13 cellular contexts compared by ENCODE assay signal in the genomic region with DNA sequence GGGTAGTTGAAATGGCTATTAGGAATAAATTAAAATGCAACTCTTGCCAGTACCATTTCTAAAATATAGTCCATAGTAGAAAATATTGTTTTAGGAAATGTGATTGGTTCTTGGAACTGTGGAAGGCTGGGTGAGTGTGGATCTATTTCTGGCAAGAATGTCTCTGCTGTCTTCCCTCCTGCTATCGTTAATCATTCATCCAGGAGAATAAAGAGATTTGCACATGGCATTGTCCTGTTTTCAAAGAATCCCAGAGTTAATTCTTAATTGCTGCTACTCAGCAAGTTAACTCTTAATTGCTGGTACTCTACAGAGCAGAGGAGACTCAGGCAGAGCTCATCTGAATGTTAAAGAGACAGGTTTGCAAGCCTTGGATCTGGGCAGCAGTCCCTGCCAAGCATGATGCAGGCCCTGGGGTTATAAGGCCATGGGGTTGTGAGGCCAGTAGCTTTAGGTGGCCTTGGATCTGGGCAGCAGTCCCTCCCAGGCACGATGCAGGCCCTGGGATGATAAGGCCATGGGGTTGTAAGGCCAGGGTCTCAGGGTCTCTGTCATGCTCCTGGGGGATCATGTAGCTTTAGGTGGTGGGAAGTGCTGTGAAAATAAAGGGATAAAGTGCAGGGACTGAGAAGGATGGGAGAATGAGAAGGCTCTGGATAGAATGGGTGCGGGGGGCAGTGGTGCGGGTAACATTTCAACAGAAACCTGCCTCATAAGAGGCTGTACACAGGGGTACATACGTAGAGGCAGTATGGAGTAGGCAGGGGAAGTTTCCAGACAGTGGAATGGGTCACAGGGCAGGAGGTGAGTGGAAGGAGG.
A peak's percentile ranks its signal among the peaks of the same experiment; 100 is the strongest.
DNase-seq lines count a peak whose midpoint lies in the region; ATAC-seq and TF ChIP-seq lines count a peak whose summit lies in the region.
"Had no signal": no experiment of that assay in that cellular context is flagged by ENCODE, and none has a peak within 500 bp of the region (broad histone marks: within the 10 kb centered on the region; RNA-seq: fewer than 3 reads in every experiment).

No MANE protein-coding gene starts in this region.

- no peaks in the 10 kb centered on the region for H3K27me3 Mint-ChIP-seq in endothelial cell (ENCODE audit: unreplicated experiment)
- H3K27me3 Mint-ChIP-seq in mesothelial cell of epicardium (ENCODE audit: low read depth): no peaks in the 10 kb centered on the region
- no peaks in the 10 kb centered on the region for H3K27me3 Mint-ChIP-seq in type B pancreatic cell

- no peak for DNase-seq in cardiac muscle cell (ENCODE audit: low read depth in 1 of 2, low spot score in 1 of 2)
- no peak for DNase-seq in cardiac septum (ENCODE audit: low spot score)
- no peak for DNase-seq in endothelial cell (ENCODE audit: low spot score)
- no peak for DNase-seq in mesothelial cell of epicardium (ENCODE audit: low spot score in 2 of 2, unreplicated experiment in 2 of 2)
- DNase-seq in type B pancreatic cell (ENCODE audit: extremely low spot score, unreplicated experiment): no peak
- DNase-seq in H4 (ENCODE audit: low spot score): no peak
- DNase-seq in HUDEP-2 (lab: John Stamatoyannopoulos, UW; ENCODE audit: unreplicated experiment in 76 of 76): no peak
- DNase-seq: amniotic stem cell; effector memory CD4-positive, alpha-beta T cell; WERI-Rb-1 had no signal

- H3K4me1 Mint-ChIP-seq in endothelial cell (ENCODE audit: unreplicated experiment): peaks cover 26% of the 10 kb centered on the region
- peaks cover 27% of the 10 kb centered on the region for H3K4me1 Mint-ChIP-seq in mesothelial cell of epicardium
- H3K4me1 Mint-ChIP-seq in type B pancreatic cell (ENCODE audit: unreplicated experiment): peaks cover 20% of the 10 kb centered on the region

- H3K27ac ChIP-seq in cardiac muscle cell: peak overlapping the region; percentile 67
- H3K27ac ChIP-seq: neutrophil, WERI-Rb-1 had no signal

- H3K27me3 ChIP-seq in cardiac muscle cell: no peaks in the 10 kb centered on the region
- H3K27me3 ChIP-seq: neutrophil, tibial nerve had no signal

- H3K9me3 Mint-ChIP-seq in endothelial cell (ENCODE audit: unreplicated experiment) (no peaks in the 10 kb centered on the region), mesothelial cell of epicardium (no peaks in the 10 kb centered on the region), type B pancreatic cell (no peaks in the 10 kb centered on the region)

- H3K4me1 ChIP-seq in cardiac muscle cell (ENCODE audit: low read depth): peaks cover 5% of the 10 kb centered on the region

- no peak for ATAC-seq in HG03039 (IDR thresholded peaks at IDR 0.05; ENCODE audit: unreplicated experiment)

- no peak overlapping the region for H3K4me3 ChIP-seq in cardiac muscle cell
- H3K4me3 ChIP-seq: tibial nerve had no signal

- H3K4me3 Mint-ChIP-seq in endothelial cell (ENCODE audit: unreplicated experiment) (peak overlapping the region; percentile 11), mesothelial cell of epicardium (no peak overlapping the region), type B pancreatic cell (no peak overlapping the region)

- intact Hi-C loops in cardiac septum (cut with DNase I): no loop called here

- H3K9me3 ChIP-seq in cardiac muscle cell (ENCODE audit: low read depth): no peaks in the 10 kb centered on the region
- H3K9me3 ChIP-seq: tibial nerve had no signal

- H3K36me3 ChIP-seq in cardiac muscle cell: peaks cover 85% of the 10 kb centered on the region
- H3K36me3 ChIP-seq: WERI-Rb-1 had no signal

- H3K36me3 Mint-ChIP-seq in endothelial cell (ENCODE audit: low read depth, unreplicated experiment) (peaks cover 58% of the 10 kb centered on the region), mesothelial cell of epicardium (peaks cover 60% of the 10 kb centered on the region), type B pancreatic cell (peaks cover 41% of the 10 kb centered on the region)

- H3K27ac Mint-ChIP-seq in endothelial cell (ENCODE audit: unreplicated experiment) (no peak overlapping the region), mesothelial cell of epicardium (peak overlapping the region; percentile 71), type B pancreatic cell (peak overlapping the region; percentile 58)

- TF ChIP-seq CTCF in cardiac muscle cell (IDR thresholded peaks at IDR 0.05; ENCODE audit: low read depth, low read length) (no peak), endothelial cell (IDR thresholded peaks at IDR 0.05; ENCODE audit: unreplicated experiment) (no peak), mesothelial cell of epicardium (IDR thresholded peaks at IDR 0.05; ENCODE audit: unreplicated experiment) (no peak), type B pancreatic cell (conservative IDR thresholded peaks at IDR 0.05) (no peak)
